ENCODE assay signal across 9 cellular contexts in the genomic region with DNA sequence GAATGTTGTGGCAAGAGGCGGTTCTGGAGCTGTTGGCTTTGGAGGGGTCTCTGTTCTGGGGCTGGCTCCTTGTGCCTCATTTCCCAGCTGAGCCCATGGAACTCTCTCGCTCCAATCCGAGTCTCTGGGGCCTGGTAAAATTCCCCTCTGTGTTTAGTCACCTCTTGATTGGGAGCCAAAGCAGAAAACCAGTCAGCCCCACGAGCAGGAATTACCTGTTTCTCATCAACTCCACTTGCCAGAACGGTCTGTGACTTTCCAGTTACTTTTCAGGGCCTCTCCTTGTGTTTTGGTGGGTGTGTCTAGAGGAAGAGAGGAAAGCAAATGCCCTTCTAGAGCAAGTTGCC. TPM values are rescaled to one million over a fixed set of nuclear protein-coding genes. Genes with fewer than 3 reads are reported as not detected.
DNase-seq lines count a peak whose midpoint lies in the region; ATAC-seq and TF ChIP-seq lines count a peak whose summit lies in the region.
"Had no signal": no experiment of that assay in that cellular context is flagged by ENCODE, and none has a peak within 500 bp of the region (broad histone marks: within the 10 kb centered on the region; RNA-seq: fewer than 3 reads in every experiment).

No MANE protein-coding gene starts in this region.

- H3K4me3 ChIP-seq in AG09309 (ENCODE audit: control insufficient read depth, low read depth, low read length) (peak overlapping the region; percentile 34), iPS-15b (ENCODE audit: low read depth, low read length) (peak overlapping the region; percentile 39)

- DNase-seq in AG09309 (ENCODE audit: low read depth) (no peak), NCI-H2029 treated with DMSO at 0.1 percent for 48 hours (lab: John Stamatoyannopoulos, UW) (no peak)
- no peak for DNase-seq in activated naive CD8-positive, alpha-beta T cell treated with anti-CD3 and anti-CD28 coated beads for 36 hours
- peak; percentile 31 for DNase-seq in stimulated activated naive CD8-positive, alpha-beta T cell treated with anti-CD3 and anti-CD28 coated beads, Interleukin-15, Interleukin-2, amounts not matched to agents 100 U/mL and 50 U/mL, for 24 hours

- H3K27ac Mint-ChIP-seq in activated naive CD8-positive, alpha-beta T cell treated with anti-CD3 and anti-CD28 coated beads for 36 hours = peak overlapping the region; percentile 98

- no peaks in the 10 kb centered on the region for H3K9me3 ChIP-seq in iPS-15b (ENCODE audit: control insufficient read depth, insufficient read depth, low read length)

- no peaks in the 10 kb centered on the region for H3K36me3 Mint-ChIP-seq in activated naive CD8-positive, alpha-beta T cell treated with anti-CD3 and anti-CD28 coated beads for 36 hours

- peak overlapping the region; percentile 1 for H3K9ac ChIP-seq in iPS-15b (ENCODE audit: low read depth, low read length)

- no peaks in the 10 kb centered on the region for H3K36me3 ChIP-seq in iPS-15b (ENCODE audit: control insufficient read depth, insufficient read depth, low read length)

- peaks cover 26% of the 10 kb centered on the region for H3K4me1 ChIP-seq in iPS-15b (ENCODE audit: control insufficient read depth, insufficient read depth, low read length)

- H3K27me3 ChIP-seq in iPS-15b (ENCODE audit: control insufficient read depth, insufficient read depth, low read length) = peaks cover 3% of the 10 kb centered on the region

- H3K4me1 Mint-ChIP-seq in activated naive CD8-positive, alpha-beta T cell treated with anti-CD3 and anti-CD28 coated beads for 36 hours = peaks cover 21% of the 10 kb centered on the region

- ATAC-seq in HG03432 (IDR thresholded peaks at IDR 0.05; ENCODE audit: unreplicated experiment) = peak; percentile 4
- ATAC-seq in stimulated activated naive CD8-positive, alpha-beta T cell treated with anti-CD3 and anti-CD28 coated beads, Interleukin-15, Interleukin-2, amounts not matched to agents 100 U/mL and 50 U/mL, for 24 hours = no peak
- no peak for ATAC-seq in GM21526 (IDR thresholded peaks at IDR 0.05; ENCODE audit: low FRiP score, unreplicated experiment)
- ATAC-seq in GM19467 (IDR thresholded peaks at IDR 0.05; ENCODE audit: unreplicated experiment) = no peak

- peaks cover 2% of the 10 kb centered on the region for H3K9me3 Mint-ChIP-seq in activated naive CD8-positive, alpha-beta T cell treated with anti-CD3 and anti-CD28 coated beads for 36 hours

- TF ChIP-seq CTCF in AG09309 (IDR thresholded peaks at IDR 0.05; ENCODE audit: control insufficient read depth, insufficient read depth, low read depth, low read length, missing control alignments) = no peak

- H3K4me3 Mint-ChIP-seq in activated naive CD8-positive, alpha-beta T cell treated with anti-CD3 and anti-CD28 coated beads for 36 hours = peak overlapping the region; percentile 78

- H3K27me3 Mint-ChIP-seq in activated naive CD8-positive, alpha-beta T cell treated with anti-CD3 and anti-CD28 coated beads for 36 hours = peaks cover 1% of the 10 kb centered on the region

RNA-seq across cellular contexts. Expression of a gene that starts 10.8 kb away (rescaled TPM):
- total RNA-seq in activated naive CD8-positive, alpha-beta T cell treated with anti-CD3 and anti-CD28 coated beads for 36 hours = 100 to 1,000 TPM; 162 to 165 TPM

RNA-seq across cellular contexts. Expression of a gene that starts 41.3 kb away (rescaled TPM):
- total RNA-seq in activated naive CD8-positive, alpha-beta T cell treated with anti-CD3 and anti-CD28 coated beads for 36 hours = not detected
- total RNA-seq: myocyte had no signal

RNA-seq across cellular contexts. Expression of a gene that starts 53.9 kb away (rescaled TPM):
- 100 to 1,000 TPM; 225 to 235 TPM for total RNA-seq in activated naive CD8-positive, alpha-beta T cell treated with anti-CD3 and anti-CD28 coated beads for 36 hours
